In genomic region chr2:239265681-239266435, GRCh38 we compare ENCODE assay signal across 10 cellular contexts.
DNase-seq lines count a peak whose midpoint lies in the region; ATAC-seq and TF ChIP-seq lines count a peak whose summit lies in the region.
"Had no signal": no experiment of that assay in that cellular context is flagged by ENCODE, and none has a peak within 500 bp of the region (broad histone marks: within the 10 kb centered on the region; RNA-seq: fewer than 3 reads in every experiment).

No MANE protein-coding gene starts in this region.

- peaks cover 84% of the 10 kb centered on the region for H3K4me1 ChIP-seq in CD8-positive, alpha-beta memory T cell (ENCODE audit: insufficient read depth, low read length)

- H3K27ac ChIP-seq in CD8-positive, alpha-beta memory T cell (ENCODE audit: low read depth, low read length) = peak overlapping the region; percentile 93

- H3K27me3 Mint-ChIP-seq in CD8-positive, alpha-beta memory T cell = peaks cover 0 to 3% of the 10 kb centered on the region in 2 donors
- peaks cover 5% of the 10 kb centered on the region for H3K27me3 Mint-ChIP-seq in activated CD4-positive, alpha-beta memory T cell treated with anti-CD3 and anti-CD28 coated beads for 36 hours
- H3K27me3 Mint-ChIP-seq in progenitor cell of endocrine pancreas = no peaks in the 10 kb centered on the region

- H3K4me3 Mint-ChIP-seq in CD8-positive, alpha-beta memory T cell = peak overlapping the region; percentile 93 to 99 (median 98)
- peak overlapping the region; percentile 78 for H3K4me3 Mint-ChIP-seq in activated CD4-positive, alpha-beta memory T cell treated with anti-CD3 and anti-CD28 coated beads for 36 hours
- H3K4me3 Mint-ChIP-seq in progenitor cell of endocrine pancreas (ENCODE audit: low read depth) = no peak overlapping the region

- peaks cover 0 to 9% (median 0%) of the 10 kb centered on the region in 3 donors for H3K36me3 Mint-ChIP-seq in CD8-positive, alpha-beta memory T cell
- peaks cover 3% of the 10 kb centered on the region for H3K36me3 Mint-ChIP-seq in activated CD4-positive, alpha-beta memory T cell treated with anti-CD3 and anti-CD28 coated beads for 36 hours
- H3K36me3 Mint-ChIP-seq in progenitor cell of endocrine pancreas (ENCODE audit: insufficient read depth) = no peaks in the 10 kb centered on the region

- H3K4me1 Mint-ChIP-seq in CD8-positive, alpha-beta memory T cell = peaks cover 72 to 93% (median 72%) of the 10 kb centered on the region in 3 donors
- peaks cover 78% of the 10 kb centered on the region for H3K4me1 Mint-ChIP-seq in activated CD4-positive, alpha-beta memory T cell treated with anti-CD3 and anti-CD28 coated beads for 36 hours (ENCODE audit: low read depth)
- H3K4me1 Mint-ChIP-seq in progenitor cell of endocrine pancreas (ENCODE audit: low read depth) = peaks cover 22% of the 10 kb centered on the region

- DNase-seq in CD8-positive, alpha-beta memory T cell = no peak
- DNase-seq in activated CD4-positive, alpha-beta memory T cell treated with anti-CD3 and anti-CD28 coated beads for 36 hours = no peak
- DNase-seq in cardiac septum (ENCODE audit: low spot score) = peak; percentile 73
- DNase-seq in progenitor cell of endocrine pancreas (ENCODE audit: low spot score, unreplicated experiment) = no peak
- DNase-seq in MG63 = no peak
- DNase-seq: NCI-H2029 treated with DMSO at 0.1 percent for 48 hours, SW 1271 had no signal

- no peaks in the 10 kb centered on the region for H3K9me3 Mint-ChIP-seq in CD8-positive, alpha-beta memory T cell
- H3K9me3 Mint-ChIP-seq in activated CD4-positive, alpha-beta memory T cell treated with anti-CD3 and anti-CD28 coated beads for 36 hours = no peaks in the 10 kb centered on the region
- H3K9me3 Mint-ChIP-seq in progenitor cell of endocrine pancreas (ENCODE audit: low read depth) = no peaks in the 10 kb centered on the region

- peak overlapping the region; percentile 94 to 100 (median 99) for H3K27ac Mint-ChIP-seq in CD8-positive, alpha-beta memory T cell
- H3K27ac Mint-ChIP-seq in activated CD4-positive, alpha-beta memory T cell treated with anti-CD3 and anti-CD28 coated beads for 36 hours = peak overlapping the region; percentile 86
- peak overlapping the region; percentile 27 for H3K27ac Mint-ChIP-seq in progenitor cell of endocrine pancreas

- H3K4me3 ChIP-seq in CD8-positive, alpha-beta memory T cell (ENCODE audit: low read length) = peak overlapping the region; percentile 100
- H3K4me3 ChIP-seq in MG63 = no peak overlapping the region

- CTCF ChIA-PET in CD8-positive, alpha-beta memory T cell (lab: Charles Lee) = interaction anchor here (1.3 to 3.1 kb wide), 7 partner anchors 8 to 124 kb away, joined by 3 to 27 read pairs (median 7); no protein-coding TSS in a partner anchor
- CTCF ChIA-PET in activated CD4-positive, alpha-beta memory T cell treated with anti-CD3 and anti-CD28 coated beads for 36 hours (lab: Charles Lee) = interaction anchor here (0.7 to 2.6 kb wide), 4 partner anchors 10 to 115 kb away, joined by 3 to 12 read pairs (median 7); no protein-coding TSS in a partner anchor

- H3K36me3 ChIP-seq in CD8-positive, alpha-beta memory T cell (ENCODE audit: insufficient read depth, low read length) = no peaks in the 10 kb centered on the region
- no peaks in the 10 kb centered on the region; the same call in 1 of the 2 replicates for H3K36me3 ChIP-seq in MG63

- H3K27me3 ChIP-seq in CD8-positive, alpha-beta memory T cell (ENCODE audit: insufficient read depth, low read length, poor library complexity, severe bottlenecking) = no peaks in the 10 kb centered on the region
- no peaks in the 10 kb centered on the region for H3K27me3 ChIP-seq in MG63

- intact Hi-C loops in activated CD4-positive, alpha-beta memory T cell treated with anti-CD3 and anti-CD28 coated beads for 36 hours (cut with micrococcal nuclease) = loop anchor here (1.0 to 10.0 kb wide), 7 partner anchors 36 to 619 kb away; partner anchors contain the start of gene HDAC4
- intact Hi-C loops in cardiac septum (cut with DNase I) = no loop called here

- POLR2A ChIA-PET in CD8-positive, alpha-beta memory T cell (lab: Charles Lee) = interaction anchor here (1.0 to 1.2 kb wide), 3 partner anchors 10 to 35 kb away, joined by 3 to 5 read pairs (median 3); no protein-coding TSS in a partner anchor
- POLR2A ChIA-PET in activated CD4-positive, alpha-beta memory T cell treated with anti-CD3 and anti-CD28 coated beads for 36 hours (lab: Charles Lee) = interaction anchor here (0.9 to 2.3 kb wide), 5 partner anchors 14 to 135 kb away, joined by 3 to 10 read pairs (median 3); partner anchors contain the start of gene HDAC4

- ATAC-seq in GM19328 (IDR thresholded peaks at IDR 0.05; ENCODE audit: unreplicated experiment) = no peak
- ATAC-seq in HG03439 (IDR thresholded peaks at IDR 0.05; ENCODE audit: unreplicated experiment) = no peak
- no peak for ATAC-seq in GM18873 (IDR thresholded peaks at IDR 0.05; ENCODE audit: low FRiP score, unreplicated experiment)

- no peaks in the 10 kb centered on the region for H3K9me3 ChIP-seq in CD8-positive, alpha-beta memory T cell (ENCODE audit: low read length)
- H3K9me3 ChIP-seq in MG63 = no peaks in the 10 kb centered on the region

- no peak for TF ChIP-seq CTCF in progenitor cell of endocrine pancreas (IDR thresholded peaks at IDR 0.05; ENCODE audit: unreplicated experiment)

Comparison
In these comparisons a context has a peak if more than half of its experiments do, and no peak if none do; other contexts are left out.
1. H3K27ac Mint-ChIP-seq: peak in every context shown above with its lines; median percentile 99 in CD8-positive, alpha-beta memory T cell; 86 in activated CD4-positive, alpha-beta memory T cell treated with anti-CD3 and anti-CD28 coated beads for 36 hours; 27 in progenitor cell of endocrine pancreas.